8 cellular contexts compared by ENCODE assay signal in genomic region chr10:130110236-130111114, GRCh38. TPM values are rescaled to one million over a fixed set of nuclear protein-coding genes. Genes with fewer than 3 reads are reported as not detected.
A peak's percentile ranks its signal among the peaks of the same experiment; 100 is the strongest.
DNase-seq lines count a peak whose midpoint lies in the region; ATAC-seq and TF ChIP-seq lines count a peak whose summit lies in the region.

C10orf143 (minus strand) TSS chr10:130110830; CDS start chr10:130110772, 58 bp downstream.

- peaks cover 15% of the 10 kb centered on the region for H3K79me2 ChIP-seq in ACC112 (ENCODE audit: control insufficient read depth, insufficient read depth, low read length, unreplicated experiment)

- H3K27ac ChIP-seq in ACC112 (ENCODE audit: low read depth, low read length): peak within 1 kb of the TSS; percentile 64
- H3K27ac ChIP-seq in VCaP: peak within 1 kb of the TSS; percentile 75
- peak within 1 kb of the TSS; percentile 92 to 96 for H3K27ac ChIP-seq in breast epithelium
- H3K27ac ChIP-seq in iPS-20b (ENCODE audit: low read length): peak within 1 kb of the TSS; percentile 96
- peak within 1 kb of the TSS; percentile 67 to 97 (median 92) for H3K27ac ChIP-seq in skin epidermis

- ATAC-seq in GM18870 (IDR thresholded peaks at IDR 0.05; ENCODE audit: unreplicated experiment) (peak; percentile 81), HG03108 (IDR thresholded peaks at IDR 0.05; ENCODE audit: unreplicated experiment) (peak; percentile 82)

- H3K9ac ChIP-seq in iPS-20b (ENCODE audit: low read depth, low read length): peak within 1 kb of the TSS; percentile 98

- H3K4me3 ChIP-seq in ACC112 (ENCODE audit: low read depth, low read length) (peak within 1 kb of the TSS; percentile 99), breast epithelium (peak within 1 kb of the TSS; percentile 65 to 80 (median 71)), iPS-20b (ENCODE audit: low read length) (peak within 1 kb of the TSS; percentile 99), skin epidermis (peak within 1 kb of the TSS; percentile 57 to 77 (median 70))

- H3K36me3 ChIP-seq in ACC112 (ENCODE audit: insufficient read depth, low read length) (no peaks in the 10 kb centered on the region), breast epithelium (no peaks in the 10 kb centered on the region), iPS-20b (ENCODE audit: insufficient read depth, low read depth, low read length) (no peaks in the 10 kb centered on the region)

- H3K9me3 ChIP-seq in breast epithelium (no peaks in the 10 kb centered on the region), iPS-20b (ENCODE audit: insufficient read depth, low read depth, low read length) (no peaks in the 10 kb centered on the region)

- DNase-seq in NCI-H2171 treated with DMSO at 0.1 percent for 48 hours (lab: John Stamatoyannopoulos, UW) (peak; percentile 87), breast epithelium (ENCODE audit: low spot score in 2 of 2) (peak; percentile 96 to 97)

- peak within 1 kb of the TSS; percentile 93 for H2AFZ ChIP-seq in ACC112 (ENCODE audit: low read length, unreplicated experiment)

- H3K27me3 ChIP-seq in ACC112 (ENCODE audit: insufficient read depth, low read length): no peaks in the 10 kb centered on the region
- H3K27me3 ChIP-seq in breast epithelium: no peaks in the 10 kb centered on the region
- H3K27me3 ChIP-seq in iPS-20b (ENCODE audit: insufficient read depth, low read length): peaks cover 9% of the 10 kb centered on the region

- peaks cover 9% of the 10 kb centered on the region for H3K4me1 ChIP-seq in ACC112 (ENCODE audit: control insufficient read depth, insufficient read depth, low read length, unreplicated experiment)
- H3K4me1 ChIP-seq in breast epithelium: peaks cover 0 to 4% of the 10 kb centered on the region in 2 donors
- 0 out of 2 replicates have a peak, but pooled peaks cover 7% of the 10 kb centered on the region for H3K4me1 ChIP-seq in iPS-20b (ENCODE audit: insufficient read depth, low read length)

- intact Hi-C loops in breast epithelium (cut with DNase I; ENCODE audit: low total_unique reads): no loop called here

- no peak for TF ChIP-seq CTCF in VCaP (conservative IDR thresholded peaks at IDR 0.05)
- TF ChIP-seq CTCF in breast epithelium (IDR thresholded peaks at IDR 0.05): no peak

- peak; percentile 61 for TF ChIP-seq POLR2A in breast epithelium (IDR thresholded peaks at IDR 0.05)

RNA-seq across cellular contexts. Expression of gene C10orf143, which starts in this region (rescaled TPM):
- total RNA-seq in breast epithelium: 1 to 10 TPM; 2.1 to 6.6 (median 2.9) TPM

Comparison
In these comparisons a context has a peak if more than half of its experiments do, and no peak if none do; other contexts are left out.
1. Peak in every context shown above with its lines: DNase-seq, ATAC-seq, H3K4me3 ChIP-seq and H3K27ac ChIP-seq.